Comparison of ENCODE assay signal across 1 cellular context in the genomic region with DNA sequence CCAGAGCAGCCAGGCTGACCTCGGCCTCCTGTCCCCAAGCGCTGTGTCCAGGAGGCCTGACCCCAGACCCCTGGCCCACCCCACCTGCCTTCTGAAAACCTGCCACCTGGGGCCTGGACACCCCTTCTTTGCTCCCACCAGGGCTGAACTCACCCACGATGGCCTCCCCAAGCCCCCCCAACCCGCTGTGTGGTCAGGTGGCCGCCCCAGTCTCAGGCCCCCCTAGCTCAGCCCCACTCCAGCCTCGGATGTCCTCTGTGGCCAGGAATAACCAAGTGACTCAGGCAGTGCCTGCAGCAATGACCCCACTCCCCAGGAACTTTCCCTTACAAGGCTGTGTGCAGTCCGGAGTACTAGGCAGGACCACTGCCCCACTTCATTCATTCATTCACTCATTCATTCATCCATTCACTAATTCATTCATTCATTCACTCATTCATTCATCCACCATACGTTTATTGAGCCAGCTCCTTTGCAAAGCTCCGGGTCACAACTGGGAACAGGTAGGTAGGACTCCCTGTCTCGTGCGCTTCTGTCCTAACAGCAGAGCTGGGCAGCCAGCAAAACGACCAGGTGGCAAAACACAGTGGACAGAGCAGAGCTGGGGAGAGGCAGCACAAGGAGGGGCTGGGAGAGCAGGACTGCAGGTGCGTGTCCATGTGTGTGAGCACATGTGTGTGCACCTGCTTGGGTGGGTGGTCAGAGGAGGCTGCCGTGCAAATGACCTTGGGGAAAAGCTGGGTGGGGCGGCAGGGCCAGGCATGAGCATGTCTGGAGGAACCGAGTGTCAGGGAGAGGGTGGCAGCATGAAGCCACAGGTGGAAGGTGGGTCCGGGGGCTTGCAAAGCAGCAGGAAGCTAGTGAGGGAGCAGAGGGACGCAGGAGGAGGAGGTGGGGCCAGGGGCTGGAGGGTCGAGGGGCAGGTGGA.
TF ChIP-seq lines count a peak whose summit lies in the region.

No MANE protein-coding gene starts in this region.

TF ChIP-seq in HepG2, 621 proteins besides CTCF, POLR2A, EP300 and RAD21:
- no peak for TF ChIP-seq ZNF343 (CRISPR knock-in tag; IDR thresholded peaks at IDR 0.05)
- no peak for TF ChIP-seq RNF219 (CRISPR knock-in tag; IDR thresholded peaks at IDR 0.05)
- 0 out of 2 replicates have a peak, but pooled peaks have one; percentile 25 for TF ChIP-seq ZNF710 (CRISPR knock-in tag; IDR thresholded peaks at IDR 0.05; ENCODE audit: borderline replicate concordance)
- TF ChIP-seq ZNF143 (CRISPR knock-in tag; IDR thresholded peaks at IDR 0.05), result no peak
- peak; percentile 91 for TF ChIP-seq ZNF24 (IDR thresholded peaks at IDR 0.05)
- TF ChIP-seq ZNF776 (CRISPR knock-in tag; IDR thresholded peaks at IDR 0.05), result 0 out of 2 replicates have a peak, but pooled peaks have one; percentile 25
- TF ChIP-seq, protein P1, sequence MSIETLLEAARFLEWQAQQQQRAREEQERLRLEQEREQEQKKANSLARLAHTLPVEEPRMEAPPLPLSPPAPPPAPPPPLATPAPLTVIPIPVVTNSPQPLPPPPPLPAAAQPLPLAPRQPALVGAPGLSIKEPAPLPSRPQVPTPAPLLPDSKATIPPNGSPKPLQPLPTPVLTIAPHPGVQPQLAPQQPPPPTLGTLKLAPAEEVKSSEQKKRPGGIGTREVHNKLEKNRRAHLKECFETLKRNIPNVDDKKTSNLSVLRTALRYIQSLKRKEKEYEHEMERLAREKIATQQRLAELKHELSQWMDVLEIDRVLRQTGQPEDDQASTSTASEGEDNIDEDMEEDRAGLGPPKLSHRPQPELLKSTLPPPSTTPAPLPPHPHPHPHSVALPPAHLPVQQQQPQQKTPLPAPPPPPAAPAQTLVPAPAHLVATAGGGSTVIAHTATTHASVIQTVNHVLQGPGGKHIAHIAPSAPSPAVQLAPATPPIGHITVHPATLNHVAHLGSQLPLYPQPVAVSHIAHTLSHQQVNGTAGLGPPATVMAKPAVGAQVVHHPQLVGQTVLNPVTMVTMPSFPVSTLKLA (IDR thresholded peaks at IDR 0.05), result peak; percentile 69
- TF ChIP-seq MTA1 (CRISPR knock-in tag; IDR thresholded peaks at IDR 0.05; ENCODE audit: borderline replicate concordance), result no peak
- 0 out of 2 replicates have a peak, but pooled peaks have one; percentile 3 for TF ChIP-seq ZNF619 (CRISPR knock-in tag; IDR thresholded peaks at IDR 0.05)
- TF ChIP-seq KDM2A (CRISPR knock-in tag; IDR thresholded peaks at IDR 0.05; ENCODE audit: borderline replicate concordance, low read depth), result peak; percentile 9; the same call in 1 of the 2 replicates
- 0 out of 2 replicates have a peak, but pooled peaks have one; percentile 26 for TF ChIP-seq NRL (CRISPR knock-in tag; IDR thresholded peaks at IDR 0.05; ENCODE audit: borderline replicate concordance)
TF ChIP-seq in HepG2: peak in this region for 7.
